ENCODE assay signal across 9 cellular contexts in the genomic region with DNA sequence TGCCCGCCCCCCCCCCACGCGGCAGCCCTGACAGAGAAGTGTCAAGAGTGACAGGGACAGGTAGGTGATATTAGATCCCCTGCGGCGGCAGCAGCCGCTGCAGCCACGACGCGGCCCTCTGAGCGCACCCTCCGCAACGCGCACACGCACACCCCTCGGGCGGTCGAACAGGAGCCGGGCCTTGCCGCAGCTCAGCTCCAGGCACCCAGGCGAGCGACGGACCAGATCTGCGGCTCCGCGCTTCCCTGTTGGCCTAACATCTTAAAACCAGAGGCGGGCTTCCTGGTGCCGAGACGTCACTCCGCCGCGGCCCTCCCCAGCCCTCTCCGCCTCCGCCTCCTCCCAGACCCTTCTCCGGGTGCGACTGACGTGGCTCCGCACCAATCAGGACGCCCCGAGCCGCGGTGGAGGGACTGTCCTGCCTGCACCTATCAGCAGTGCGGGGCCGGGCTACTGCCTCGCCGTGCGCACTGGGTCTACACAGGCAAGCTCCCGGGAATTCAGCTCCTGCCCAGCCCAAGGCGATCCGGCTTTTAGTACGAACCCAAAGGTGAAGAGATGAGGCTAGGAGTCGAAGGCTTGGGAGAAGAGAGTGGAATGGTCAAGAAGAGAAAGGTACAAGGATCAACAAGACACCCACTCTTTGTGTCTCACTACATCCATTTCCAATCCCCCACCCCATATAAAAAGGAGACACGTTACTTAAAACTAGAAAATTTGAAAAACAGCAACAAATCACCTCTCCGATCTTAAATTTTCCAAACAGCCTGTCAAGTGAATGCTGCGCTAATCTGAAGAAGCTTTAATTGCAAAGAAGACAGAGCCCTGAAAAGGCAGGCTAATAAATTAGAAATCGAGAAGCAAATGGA. TPM values are rescaled to one million over a fixed set of nuclear protein-coding genes. Genes with fewer than 3 reads are reported as not detected.
DNase-seq lines count a peak whose midpoint lies in the region; ATAC-seq and TF ChIP-seq lines count a peak whose summit lies in the region.
"Had no signal": no experiment of that assay in that cellular context is flagged by ENCODE, and none has a peak within 500 bp of the region (broad histone marks: within the 10 kb centered on the region; RNA-seq: fewer than 3 reads in every experiment).

Gene PITX2 (minus strand): TSS at position 237 of the 869 bp plus-strand sequence. CDS start 617 bp downstream, outside the sequence.

- 3 to 6% methylated on average over 53 to 55 of the region's 55 CpGs for WGBS in esophagus, 2 donors

- H3K4me1 Mint-ChIP-seq in natural killer cell, result peaks cover 6 to 9% of the 10 kb centered on the region in 2 donors

- no peak within 1 kb of the TSS for H3K27ac Mint-ChIP-seq in natural killer cell

- peak within 1 kb of the TSS; percentile 59 for H3K4me3 ChIP-seq in WI38 (ENCODE audit: low read depth, low read length)
- peak within 1 kb of the TSS; percentile 49 for H3K4me3 ChIP-seq in esophagus (ENCODE audit: low read depth in 1 of 2, low read length in 2 of 2)

- intact Hi-C loops in natural killer cell (cut with micrococcal nuclease), result no loop called here

- no peaks in the 10 kb centered on the region for H3K36me3 ChIP-seq in esophagus (ENCODE audit: control insufficient read depth in 2 of 2, insufficient read depth in 2 of 2, low read length in 1 of 2)

- peaks cover 23% of the 10 kb centered on the region for H3K36me3 Mint-ChIP-seq in natural killer cell

- peaks cover 0 to 2% of the 10 kb centered on the region in 2 donors for H3K9me3 Mint-ChIP-seq in natural killer cell

- peaks cover 0 to 50% of the 10 kb centered on the region in 2 donors for H3K27me3 ChIP-seq in esophagus (ENCODE audit: control insufficient read depth in 1 of 2, insufficient read depth in 2 of 2, low read length in 2 of 2)

- peak; percentile 76 for ATAC-seq in GM21528 (IDR thresholded peaks at IDR 0.05; ENCODE audit: low FRiP score, unreplicated experiment)
- peak in 2 of 3 donors; percentile 42 to 72 for ATAC-seq in natural killer cell

- peak within 1 kb of the TSS; percentile 72 for H3K4me3 Mint-ChIP-seq in natural killer cell

- peaks cover 5 to 20% of the 10 kb centered on the region in 2 donors for H3K4me1 ChIP-seq in esophagus (ENCODE audit: control insufficient read depth in 2 of 2, insufficient read depth in 2 of 2, low read length in 1 of 2)

- peaks cover 75 to 79% of the 10 kb centered on the region in 2 donors for H3K27me3 Mint-ChIP-seq in natural killer cell (ENCODE audit: low read depth in 2 of 2)

- H3K27ac ChIP-seq in esophagus (ENCODE audit: low read depth in 2 of 2, low read length in 1 of 2), result peak within 1 kb of the TSS in 1 of 2 donors; percentile 34

- TF ChIP-seq CTCF in WI38 (IDR thresholded peaks at IDR 0.05; ENCODE audit: low read depth, low read length) (no peak), natural killer cell (IDR thresholded peaks at IDR 0.05) (no peak)

- DNase-seq in DMS53 treated with DMSO at 0.1 percent for 48 hours (lab: John Stamatoyannopoulos, UW; ENCODE audit: unreplicated experiment), result peak; percentile 86
- peak; percentile 93 for DNase-seq in HuH-7 (ENCODE audit: low spot score)
- DNase-seq in natural killer cell, result no peak
- peak; percentile 62 for DNase-seq in ureter (ENCODE audit: low spot score)
- no peak for DNase-seq in NK-92 (lab: John Stamatoyannopoulos, UW; ENCODE audit: unreplicated experiment)

- peaks cover 5 to 30% of the 10 kb centered on the region in 2 donors for H3K9me3 ChIP-seq in esophagus (ENCODE audit: control insufficient read depth in 2 of 2, insufficient read depth in 1 of 2, low read depth in 1 of 2, low read length in 1 of 2)

RNA-seq across cellular contexts. Expression of gene PITX2, which starts in this region (rescaled TPM):
- polyA plus RNA-seq in esophagus, result 1 to 10 TPM; 1.3 to 2.1 TPM
- total RNA-seq in natural killer cell (not detected), ureter (not detected)
- total RNA-seq: temporal lobe had no signal

Comparison
In these comparisons a context has a peak if more than half of its experiments do, and no peak if none do; other contexts are left out.
1. Peak in ATAC-seq in natural killer cell; RNA of the gene not detected or under 1 TPM.
2. Peak in DNase-seq in ureter; RNA of the gene not detected or under 1 TPM.
3. DNase-seq: peak in DMS53 treated with DMSO at 0.1 percent for 48 hours (single experiment) and HuH-7 (single experiment); none in natural killer cell (single experiment) and NK-92 (single experiment).